Comparison of ENCODE assay signal across 17 cellular contexts in the genomic region with DNA sequence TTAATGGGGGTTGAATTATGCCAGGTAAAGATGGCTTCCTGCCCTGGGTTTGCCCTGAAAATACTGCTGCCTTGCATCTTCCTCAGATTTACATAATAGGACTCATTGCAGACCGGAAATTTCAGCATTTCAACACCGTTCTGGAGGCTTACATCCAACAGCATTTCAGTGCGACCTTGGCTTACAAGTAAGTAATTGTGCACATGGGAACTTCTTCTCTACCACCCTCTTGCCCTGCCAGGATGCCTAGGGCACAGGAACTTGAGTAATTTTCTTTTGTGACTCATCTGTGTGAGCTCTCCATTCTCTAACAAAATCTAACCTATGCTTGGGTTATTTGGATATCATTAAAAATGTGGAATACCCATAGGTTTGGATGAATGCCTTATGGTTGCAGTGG.
DNase-seq lines count a peak whose midpoint lies in the region; FAIRE-seq and TF ChIP-seq lines count a peak whose summit lies in the region.
"Had no signal": no experiment of that assay in that cellular context is flagged by ENCODE, and none has a peak within 500 bp of the region (broad histone marks: within the 10 kb centered on the region; RNA-seq: fewer than 3 reads in every experiment).

No MANE protein-coding gene starts in this region.

- in situ Hi-C loops in HAP-1 (cut with MboI; ENCODE audit: low sequenced_read_pairs), result no loop called here

- no peaks in the 10 kb centered on the region for H4K20me1 ChIP-seq in endothelial cell of umbilical vein (replicated peaks; ENCODE audit: control insufficient read depth, extremely low read depth, insufficient read depth, low read length)

- no peak overlapping the region for H3K4me2 ChIP-seq in endothelial cell of umbilical vein (ENCODE audit: insufficient read depth, low read length)

- intact Hi-C loops in endothelial cell of umbilical vein (cut with micrococcal nuclease) (no loop called here), vagina (cut with DNase I) (no loop called here)

- H3K79me2 ChIP-seq in endothelial cell of umbilical vein (ENCODE audit: control insufficient read depth, insufficient read depth, low read length), result no peaks in the 10 kb centered on the region

- H2AFZ ChIP-seq in endothelial cell of umbilical vein (ENCODE audit: low read depth, low read length), result peak overlapping the region; percentile 43

- H3K27me3 ChIP-seq in endothelial cell of umbilical vein (ENCODE audit: control insufficient read depth in 2 of 2, insufficient read depth in 2 of 2, low read length in 2 of 2) (no peaks in the 10 kb centered on the region), HAP-1 (ENCODE audit: low read depth) (no peaks in the 10 kb centered on the region), vagina (no peaks in the 10 kb centered on the region)
- H3K27me3 ChIP-seq: heart left ventricle, SJSA1, testis had no signal

- BruUV-seq in endothelial cell of umbilical vein (replicated peaks; lab: Mats Ljungman, UMichigan), result no TSS peak

- no peaks in the 10 kb centered on the region for H3K9me3 ChIP-seq in endothelial cell of umbilical vein (replicated peaks; ENCODE audit: control insufficient read depth, insufficient read depth, low read length)
- no peaks in the 10 kb centered on the region for H3K9me3 ChIP-seq in HAP-1
- no peaks in the 10 kb centered on the region for H3K9me3 ChIP-seq in vagina
- H3K9me3 ChIP-seq: heart left ventricle, SJSA1, testis had no signal

- H3K9me1 ChIP-seq in endothelial cell of umbilical vein (replicated peaks; ENCODE audit: control insufficient read depth, extremely low read depth, insufficient read depth, low read length), result no peaks in the 10 kb centered on the region

- H3K4me1 ChIP-seq in endothelial cell of umbilical vein (ENCODE audit: control insufficient read depth, extremely low read depth, insufficient read depth, low read length), result peaks cover 19% of the 10 kb centered on the region
- no peaks in the 10 kb centered on the region for H3K4me1 ChIP-seq in HAP-1
- H3K4me1 ChIP-seq in vagina, result no peaks in the 10 kb centered on the region
- H3K4me1 ChIP-seq: testis had no signal

- H3K36me3 ChIP-seq in endothelial cell of umbilical vein (ENCODE audit: control insufficient read depth in 2 of 2, extremely low read depth in 1 of 2, insufficient read depth in 2 of 2, low read length in 2 of 2), result no peaks in the 10 kb centered on the region
- H3K36me3 ChIP-seq in HAP-1 (replicated peaks), result no peaks in the 10 kb centered on the region
- H3K36me3 ChIP-seq in vagina, result no peaks in the 10 kb centered on the region
- H3K36me3 ChIP-seq: SJSA1 had no signal

- no peak overlapping the region for H3K9ac ChIP-seq in endothelial cell of umbilical vein (replicated peaks; ENCODE audit: extremely low read depth, insufficient read depth, low read length)

- DNase-seq in H4 (ENCODE audit: low spot score) (peak; percentile 61), RCC 7860 (ENCODE audit: low spot score) (peak; percentile 25), endothelial cell of umbilical vein (ENCODE audit: low read depth, low spot score) (peak; percentile 45), pulmonary artery endothelial cell (ENCODE audit: low read depth, low spot score) (peak; percentile 53), HAP-1 (ENCODE audit: low spot score in 2 of 2) (no peak), NCI-H2107 (lab: John Stamatoyannopoulos, UW) (no peak), vagina (ENCODE audit: extremely low spot score in 2 of 2) (no peak)
- no peak for DNase-seq in stimulated activated CD4-positive, alpha-beta T cell treated with anti-CD3 and anti-CD28 coated beads, Interleukin-15, amount 100 ng/mL, for 24 hours
- DNase-seq: activated B cell treated with CpG ODN at 0.5 μM for 24 hours, activated T-cell treated with anti-CD3 and anti-CD28 coated beads for 4 hours, amniotic stem cell, COR-L47, heart left ventricle, NCI-H526 treated with DMSO at 0.1 percent for 48 hours, small intestine, testis had no signal

- no peak for TF ChIP-seq POLR2A in endothelial cell of umbilical vein (IDR thresholded peaks at IDR 0.05; ENCODE audit: low read depth, low read length)
- no peak for TF ChIP-seq POLR2A in vagina (IDR thresholded peaks at IDR 0.05)

- FAIRE-seq in RCC 7860 (lab: Jason Lieb, UNC), result no peak
- peak; percentile 24 for FAIRE-seq in endothelial cell of umbilical vein (lab: Jason Lieb, UNC)
- FAIRE-seq: small intestine had no signal

- dilution Hi-C loops in endothelial cell of umbilical vein (cut with MboI; ENCODE audit: extremely low pct_ligation_motif_present, low sequenced_read_pairs), result no loop called here

- CTCF ChIA-PET in endothelial cell of umbilical vein (lab: Charles Lee), result interaction anchor here (1.0 to 2.3 kb wide), 4 partner anchors 10 to 263 kb away, joined by 3 to 9 read pairs (median 7); partner anchors contain the start of gene INSYN2B

- H3K27ac ChIP-seq in endothelial cell of umbilical vein (ENCODE audit: insufficient read depth, low read depth, low read length) (peak overlapping the region; percentile 8), vagina (no peak overlapping the region)
- H3K27ac ChIP-seq: heart left ventricle, SJSA1, testis had no signal

- POLR2A ChIA-PET in endothelial cell of umbilical vein (lab: Charles Lee), result no interaction called here

- TF ChIP-seq CTCF in endothelial cell of umbilical vein (IDR thresholded peaks at IDR 0.05; ENCODE audit: extremely low read depth in 1 of 2, insufficient read depth in 1 of 2, low read depth in 1 of 2, low read length in 2 of 2) (no peak), vagina (IDR thresholded peaks at IDR 0.05) (no peak)

- no peak overlapping the region for H3K4me3 ChIP-seq in endothelial cell of umbilical vein (replicated peaks in 1 of 3; ENCODE audit: insufficient read depth in 1 of 3, low read depth in 1 of 3, low read length in 3 of 3)
- no peak overlapping the region for H3K4me3 ChIP-seq in HAP-1
- no peak overlapping the region for H3K4me3 ChIP-seq in vagina
- H3K4me3 ChIP-seq: heart left ventricle, SJSA1, testis had no signal

TF ChIP-seq in endothelial cell of umbilical vein, 7 proteins besides CTCF, POLR2A, EP300 and RAD21:
- TF ChIP-seq FOS (IDR thresholded peaks at IDR 0.05; ENCODE audit: borderline replicate concordance, insufficient read depth, low read length), result peak; percentile 43
- no peak for TF ChIP-seq MYC (IDR thresholded peaks at IDR 0.05; ENCODE audit: low read depth, low read length)
- TF ChIP-seq MAX (IDR thresholded peaks at IDR 0.05; ENCODE audit: insufficient read depth, insufficient read length), result no peak
- no peak for TF ChIP-seq EZH2 (IDR thresholded peaks at IDR 0.05; ENCODE audit: borderline replicate concordance, low read depth, low read length, severe bottlenecking)

Comparison
In these comparisons a context has a peak if more than half of its experiments do, and no peak if none do; other contexts are left out.
1. DNase-seq: peak in H4 (single experiment), RCC 7860 (single experiment), endothelial cell of umbilical vein (single experiment) and pulmonary artery endothelial cell (single experiment); none in HAP-1 (0 of 2), NCI-H2107 (single experiment), stimulated activated CD4-positive, alpha-beta T cell treated with anti-CD3 and anti-CD28 coated beads, Interleukin-15, amount 100 ng/mL, for 24 hours (single experiment) and vagina (0 of 2).